8 cellular contexts compared by ENCODE assay signal in genomic region chr17:43673516-43674323, GRCh38. TPM values are rescaled to one million over a fixed set of nuclear protein-coding genes. Genes with fewer than 3 reads are reported as not detected.
DNase-seq lines count a peak whose midpoint lies in the region; ATAC-seq and TF ChIP-seq lines count a peak whose summit lies in the region.

No MANE protein-coding gene starts in this region.

- H3K4me3 ChIP-seq in left lung: no peak overlapping the region

- peak; percentile 90 to 94 for TF ChIP-seq CTCF in left lung (IDR thresholded peaks at IDR 0.05)

- no peaks in the 10 kb centered on the region for H3K36me3 ChIP-seq in left lung

- no peaks in the 10 kb centered on the region for H3K27me3 ChIP-seq in left lung

- intact Hi-C loops in left lung (cut with DNase I): loop anchor here in 1 of 2 donors (2.0 kb wide), 1 partner anchor 97 kb away; no protein-coding TSS in a partner anchor

- H3K27ac ChIP-seq in left lung: no peak overlapping the region

- no peaks in the 10 kb centered on the region for H3K9me3 ChIP-seq in left lung

- peak; percentile 83 for ATAC-seq in left lung
- no peak for ATAC-seq in GM19397 (IDR thresholded peaks at IDR 0.05; ENCODE audit: unreplicated experiment)

- H3K4me1 ChIP-seq in left lung: peaks cover 0 to 16% of the 10 kb centered on the region in 2 donors

- DNase-seq in activated gamma-delta T cell treated with Interleukin-2 at 50 U/mL for 16 hours (peak; percentile 69), activated gamma-delta T cell (lab: John Stamatoyannopoulos, UW) (no peak), NCI-H2196 (lab: John Stamatoyannopoulos, UW; ENCODE audit: unreplicated experiment) (peak; percentile 62), cerebellum (ENCODE audit: low spot score) (peak; percentile 63), left lung (peak in 1 of 2 donors; percentile 58)
- DNase-seq in activated CD4-positive, alpha-beta T cell treated with anti-CD3 and anti-CD28 coated beads for 24 hours (ENCODE audit: low read depth in 2 of 2): peak; percentile 69 to 70
- DNase-seq in stimulated activated CD4-positive, alpha-beta T cell treated with anti-CD3 and anti-CD28 coated beads, TNF-alpha, amount 100 ng/mL, for 24 hours (ENCODE audit: low read depth in 3 of 3): peak; percentile 51 to 77 (median 63)

RNA-seq across cellular contexts. Expression of gene MEOX1, which starts 12.0 kb away (rescaled TPM):
- total RNA-seq in cerebellum (0.09 TPM), left lung (1 to 10 TPM in 1 of 2 donors, under 1 TPM in 1; 0.29 to 1.5 TPM)
